ENCODE assay signal across 17 cellular contexts in the genomic region with DNA sequence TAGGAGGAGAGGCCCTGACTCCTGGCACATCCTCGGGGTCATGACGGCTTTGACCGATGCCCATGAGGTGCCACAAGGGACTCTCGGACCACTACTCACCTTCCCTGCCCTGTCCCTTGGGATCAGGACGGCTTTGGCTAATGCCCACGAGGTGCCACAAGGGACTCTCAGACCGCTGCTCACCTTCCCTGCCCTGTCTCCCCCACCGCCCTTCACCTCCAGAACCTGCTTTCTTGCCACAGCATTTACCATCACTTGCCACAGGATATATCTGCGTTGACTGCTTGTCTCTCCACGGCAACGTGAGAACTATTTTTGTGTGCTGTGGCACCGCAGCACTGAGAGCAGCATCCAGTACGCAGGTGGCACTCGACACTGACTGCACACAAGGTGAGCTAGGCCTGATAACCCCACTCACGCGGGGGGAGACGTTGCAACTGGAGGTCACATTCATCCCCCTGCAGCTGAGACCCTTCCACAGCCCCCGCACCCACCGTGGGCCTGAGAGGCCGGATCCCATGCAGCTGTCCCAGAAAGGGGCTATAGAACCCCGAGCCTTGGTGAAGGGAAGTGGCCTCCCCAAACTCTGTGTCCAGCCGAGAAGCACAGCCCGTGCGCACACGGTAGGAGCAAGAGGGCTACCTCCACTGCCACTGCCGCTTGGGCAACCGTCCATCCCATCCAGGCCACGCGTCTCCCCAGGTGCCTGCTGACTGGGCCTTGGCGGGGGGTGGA. TPM values are rescaled to one million over a fixed set of nuclear protein-coding genes. Genes with fewer than 3 reads are reported as not detected.
A peak's percentile ranks its signal among the peaks of the same experiment; 100 is the strongest.
DNase-seq lines count a peak whose midpoint lies in the region; ATAC-seq, FAIRE-seq and TF ChIP-seq lines count a peak whose summit lies in the region.
"Had no signal": no experiment of that assay in that cellular context is flagged by ENCODE, and none has a peak within 500 bp of the region (broad histone marks: within the 10 kb centered on the region; RNA-seq: fewer than 3 reads in every experiment).

No MANE protein-coding gene starts in this region.

- H3K9me3 ChIP-seq in K562 (replicated peaks; ENCODE audit: control insufficient read depth, insufficient read depth, low read depth, low read length) (no peaks in the 10 kb centered on the region), kidney (ENCODE audit: control insufficient read depth in 1 of 2, low read length in 2 of 2) (no peaks in the 10 kb centered on the region), transverse colon (no peaks in the 10 kb centered on the region)
- H3K9me3 ChIP-seq: MG63 had no signal

- intact Hi-C loops in K562 (cut with micrococcal nuclease) = no loop called here
- intact Hi-C loops in kidney (cut with DNase I) = no loop called here
- intact Hi-C loops in transverse colon (cut with DNase I; ENCODE audit: low total_unique reads) = no loop called here

- no peak for FAIRE-seq in GM12891 (lab: Jason Lieb, UNC)
- no peak for FAIRE-seq in K562 (lab: Jason Lieb, UNC)
- FAIRE-seq in kidney (lab: Jason Lieb, UNC) = no peak

- no peak for TF ChIP-seq CTCF in K562 (IDR thresholded peaks at IDR 0.05 in 2 of 3, conservative IDR thresholded peaks at IDR 0.05 in 1 of 3; ENCODE audit: insufficient read depth in 2 of 3, low read depth in 1 of 3, low read length in 3 of 3)
- no peak for TF ChIP-seq CTCF in kidney (IDR thresholded peaks at IDR 0.05; ENCODE audit: borderline replicate concordance, extremely low read depth, insufficient read depth)
- TF ChIP-seq CTCF in progenitor cell of endocrine pancreas (IDR thresholded peaks at IDR 0.05; ENCODE audit: unreplicated experiment) = no peak
- no peak for TF ChIP-seq CTCF in transverse colon (IDR thresholded peaks at IDR 0.05)

- H3K36me3 ChIP-seq in K562 (ENCODE audit: control insufficient read depth, insufficient read depth, low read length) = peaks cover 89% of the 10 kb centered on the region; the same call in 2 of the 3 replicates
- H3K36me3 ChIP-seq in kidney (ENCODE audit: control insufficient read depth in 1 of 2, insufficient read depth in 2 of 2, low read length in 2 of 2) = peaks cover 69 to 89% of the 10 kb centered on the region in 2 donors
- peaks cover 0 to 91% (median 50%) of the 10 kb centered on the region in 4 donors for H3K36me3 ChIP-seq in transverse colon

- H3K9me3 Mint-ChIP-seq in progenitor cell of endocrine pancreas (ENCODE audit: low read depth) = no peaks in the 10 kb centered on the region

- DNase-seq in GM12891 (ENCODE audit: insufficient read length, low spot score) (no peak), K562 (ENCODE audit: extremely low read depth in 1 of 4, low spot score in 3 of 4) (no peak), kidney (peak; percentile 60), progenitor cell of endocrine pancreas (ENCODE audit: low spot score, unreplicated experiment) (no peak), transverse colon (no peak), NOMO-1 treated with DMSO at 0.1 percent for 48 hours (lab: John Stamatoyannopoulos, UW; ENCODE audit: unreplicated experiment) (no peak)
- DNase-seq in stimulated activated CD4-positive, alpha-beta T cell treated with anti-CD3 and anti-CD28 coated beads, Interleukin-2, amount 100 ng/mL, for 48 hours = no peak
- DNase-seq: C1 segment of cervical spinal cord, DMS 273 treated with DMSO at 0.1 percent for 48 hours, GF-D8, Karpas-422, MG63, NCI-H1092, NCI-H146, NCI-H2081 treated with DMSO at 0.1 percent for 48 hours, NCI-H510A treated with DMSO at 0.1 percent for 48 hours had no signal

- H3K4me3 Mint-ChIP-seq in progenitor cell of endocrine pancreas (ENCODE audit: low read depth) = no peak overlapping the region

- no peaks in the 10 kb centered on the region for H3K9me1 ChIP-seq in K562 (ENCODE audit: control insufficient read depth, insufficient read depth, low read length)

- TF ChIP-seq RAD21 in K562 (CRISPR knock-in tag; conservative IDR thresholded peaks at IDR 0.05 in 1 of 2, IDR thresholded peaks at IDR 0.05 in 1 of 2) = no peak

- H3K4me2 ChIP-seq in K562 (ENCODE audit: insufficient read depth, low read length) = no peak overlapping the region

- H3K4me1 Mint-ChIP-seq in progenitor cell of endocrine pancreas (ENCODE audit: low read depth) = no peaks in the 10 kb centered on the region

- H3K4me1 ChIP-seq in K562 (replicated peaks in 1 of 2; ENCODE audit: control insufficient read depth in 2 of 2, insufficient read depth in 2 of 2, low read length in 2 of 2) (no peaks in the 10 kb centered on the region), kidney (ENCODE audit: control insufficient read depth in 1 of 2, insufficient read depth in 1 of 2, low read depth in 1 of 2, low read length in 2 of 2) (no peaks in the 10 kb centered on the region), transverse colon (no peaks in the 10 kb centered on the region)

- H3K27me3 Mint-ChIP-seq in progenitor cell of endocrine pancreas = no peaks in the 10 kb centered on the region

- POLR2A ChIA-PET in K562 (lab: Yijun Ruan, JAX) = interaction anchor here (0.6 to 0.8 kb wide), 2 partner anchors 12 to 31 kb away, joined by 3 read pairs; no protein-coding TSS in a partner anchor

- H3K27ac ChIP-seq in K562 (ENCODE audit: extremely low read depth, low read depth, low read length) (no peak overlapping the region), kidney (ENCODE audit: low read depth in 2 of 2, low read length in 2 of 2) (no peak overlapping the region), transverse colon (no peak overlapping the region)

- CTCF ChIA-PET in K562 (lab: Yijun Ruan, JAX; ENCODE audit: low intra/inter-chr PET ratio) = no interaction called here

- no peaks in the 10 kb centered on the region for H3K27me3 ChIP-seq in K562 (ENCODE audit: control insufficient read depth in 2 of 2, insufficient read depth in 2 of 2, low read length in 2 of 2)
- H3K27me3 ChIP-seq in transverse colon = no peaks in the 10 kb centered on the region
- H3K27me3 ChIP-seq: MG63 had no signal

- TF ChIP-seq POLR2A in GM12891 (IDR thresholded peaks at IDR 0.05; ENCODE audit: low read depth, low read length) = no peak
- TF ChIP-seq POLR2A in K562 (conservative IDR thresholded peaks at IDR 0.05) = 0 out of 2 replicates have a peak, but pooled peaks have one; percentile 27
- TF ChIP-seq POLR2A in transverse colon (IDR thresholded peaks at IDR 0.05) = no peak

- H3K36me3 Mint-ChIP-seq in progenitor cell of endocrine pancreas (ENCODE audit: insufficient read depth) = peaks cover 47% of the 10 kb centered on the region

- in situ Hi-C loops in K562 (cut with MboI) = no loop called here
- in situ Hi-C loops in transverse colon (cut with MboI; ENCODE audit: low pct_ligation_motif_present in 1 of 4, low pct_unique_long_range_greater_than_20kb in 1 of 4, low sequenced_read_pairs in 3 of 4) = no loop called here

- H2AFZ ChIP-seq in K562 (ENCODE audit: low read depth, low read length) = no peak overlapping the region

- ATAC-seq in K562 = no peak
- ATAC-seq: Panc1 had no signal

- peak overlapping the region; percentile 29 for H3K27ac Mint-ChIP-seq in progenitor cell of endocrine pancreas

- WGBS in K562 (ENCODE audit: insufficient coverage, low coverage, missing lambda C conversion rate) = 89% methylated on average over 12 of the region's 30 CpGs
- 92 to 100% methylated on average over 1 to 30 of the region's 30 CpGs for WGBS in transverse colon (ENCODE audit: low coverage in 1 of 2), 2 donors

- H3K9ac ChIP-seq in K562 (ENCODE audit: insufficient read depth in 1 of 2, low read depth in 2 of 2, low read length in 2 of 2) = no peak overlapping the region
- no peak overlapping the region for H3K9ac ChIP-seq in kidney (ENCODE audit: low read length in 2 of 2)

- BruUV-seq in K562 (replicated peaks; lab: Mats Ljungman, UMichigan) = no TSS peak

- no peaks in the 10 kb centered on the region for H4K20me1 ChIP-seq in K562 (replicated peaks; ENCODE audit: control insufficient read depth, insufficient read depth, low read length)

- TF ChIP-seq EP300 in K562 (IDR thresholded peaks at IDR 0.05; ENCODE audit: low read length) (no peak), transverse colon (IDR thresholded peaks at IDR 0.05; ENCODE audit: low read depth) (no peak)

- no peak overlapping the region for H3K4me3 ChIP-seq in K562
- H3K4me3 ChIP-seq in kidney (ENCODE audit: low read length in 2 of 2) = no peak overlapping the region
- no peak overlapping the region for H3K4me3 ChIP-seq in transverse colon
- H3K4me3 ChIP-seq: MG63 had no signal

- H3K79me2 ChIP-seq in K562 (ENCODE audit: control insufficient read depth, insufficient read depth, low read length) = no peaks in the 10 kb centered on the region

TF ChIP-seq in GM12891, 5 proteins besides CTCF, POLR2A, EP300 and RAD21:
- no peak for TF ChIP-seq TAF1 (IDR thresholded peaks at IDR 0.05; ENCODE audit: low read depth, low read length)
- 0 out of 2 replicates have a peak, but pooled peaks have one; percentile 8 for TF ChIP-seq POLR2AphosphoS5 (IDR thresholded peaks at IDR 0.05; ENCODE audit: low read depth, low read length)

TF ChIP-seq in K562, 482 proteins besides CTCF, POLR2A, EP300 and RAD21:
- no peak for TF ChIP-seq STAG1 (CRISPR knock-in tag; IDR thresholded peaks at IDR 0.05; ENCODE audit: borderline replicate concordance)
- TF ChIP-seq POLR2G (IDR thresholded peaks at IDR 0.05; ENCODE audit: low read depth, low read length) = peak; percentile 51; the same call in 1 of the 2 replicates

RNA-seq across cellular contexts. Expression of a gene that starts 47.5 kb away (rescaled TPM):
- 1.4 TPM for polyA plus RNA-seq in GM12891 (2012; ENCODE audit: low read depth, missing spikeins)
- total RNA-seq in K562 (2011; cell fraction: chromatin; rRNA removed; ENCODE audit: low replicate concordance) = 12.7 and 25.7 TPM in 2 replicates
- total RNA-seq in K562 (2011; cell fraction: nucleolus; rRNA removed) = 12.8 and 13.2 TPM in 2 replicates
- total RNA-seq in K562 (2011; cell fraction: nucleoplasm; rRNA removed) = 13.3 and 13.8 TPM in 2 replicates
- total RNA-seq in K562 (2014; rRNA removed) (1.3 and 1.7 TPM in 2 replicates), K562 (2014; rRNA removed; fragmentation: Illumina TruSeq; extraction: Trizol) (0.67 and 0.91 TPM in 2 replicates), K562 (2015; rRNA removed; fragmentation: Illumina TruSeq; extraction: Trizol) (1.1 TPM in 2 replicates), K562 (2021) (4.1 and 5.1 TPM in 2 replicates), kidney (1.9 TPM), progenitor cell of endocrine pancreas (2.5 and 3.0 TPM in 2 replicates), transverse colon (100 to 1,000 TPM in 1 of 4 donors, 10 to 100 TPM in 3; 37.2 to 202 (median 71.0) TPM)
- polyA plus RNA-seq in K562 (2011; rRNA removed) (0.59 and 0.81 TPM in 2 replicates), K562 (2014; fragmentation: Illumina TruSeq; extraction: Trizol) (1.9 and 3.2 TPM in 2 replicates), K562 (2014; fragmentation: Nextera tagmentation; extraction: Ambion mirVana) (under 1 TPM; 0.28 to 0.46 TPM), K562 (2014; rRNA removed) (1.9 and 2.9 TPM in 2 replicates), kidney (ENCODE audit: insufficient read depth, low read depth, low replicate concordance) (1.1 TPM)
- polyA plus RNA-seq in K562 (2011; cell fraction: cytosol; rRNA removed) = 1.0 and 2.4 TPM in 2 replicates
- polyA plus RNA-seq in K562 (2011; cell fraction: nucleus; rRNA removed) = 2.5 and 4.8 TPM in 2 replicates
- polyA plus RNA-seq in K562 (2012) = 1.6 and 2.3 TPM in 2 replicates
- 0.75 and 1.7 TPM in 2 replicates for polyA minus RNA-seq in K562 (2011; rRNA and poly(A)+ RNA removed)
- polyA minus RNA-seq in K562 (2011; cell fraction: cytosol; rRNA and poly(A)+ RNA removed) = 3.9 and 4.2 TPM in 2 replicates
- polyA minus RNA-seq in K562 (2011; cell fraction: nucleus; rRNA and poly(A)+ RNA removed) = 2.3 and 3.2 TPM in 2 replicates
